30 cellular contexts compared by ENCODE assay signal in genomic region chr6:35501784-35502183, GRCh38. TPM values are rescaled to one million over a fixed set of nuclear protein-coding genes. Genes with fewer than 3 reads are reported as not detected.
"Had no signal": no experiment of that assay in that cellular context is flagged by ENCODE, and none has a peak within 500 bp of the region (broad histone marks: within the 10 kb centered on the region; RNA-seq: fewer than 3 reads in every experiment).

No MANE protein-coding gene starts in this region.

- H3K36me3 ChIP-seq: colonic mucosa, gastrocnemius medialis, heart left ventricle, left lung, neutrophil, prostate gland, right atrium auricular region, sigmoid colon, tibial artery had no signal

- H3K9me3 ChIP-seq: colonic mucosa, gastrocnemius medialis, heart left ventricle, left lung, neutrophil, prostate gland, right atrium auricular region, sigmoid colon, testis, tibial artery had no signal

- H3K27ac ChIP-seq: colonic mucosa, epithelial cell of prostate, left lung, neutrophil, parathyroid adenoma, prostate gland, right atrium auricular region, sigmoid colon, testis, tibial artery had no signal

- H3K27me3 ChIP-seq: gastrocnemius medialis, right atrium auricular region, testis had no signal

- H3K4me3 Mint-ChIP-seq: dendritic cell treated with granulocyte-macrophage colony-stimulating factor and Interleukin-4, amounts not matched to agents 40 ng/mL and 50 ng/mL, for 4 days; endodermal cell; naive thymus-derived CD8-positive, alpha-beta T cell; stimulated activated memory B cell treated with anti-CD40 and anti-IgM and Interleukin-4, amounts not matched to agents 10 μg/mL and 1 μg/mL and 100 μg/mL, for 72 hours had no signal

- H3K4me3 ChIP-seq: colonic mucosa, gastrocnemius medialis, heart left ventricle, left lung, prostate gland, right atrium auricular region, sigmoid colon, testis, tibial artery had no signal

- H3K27ac Mint-ChIP-seq: dendritic cell treated with granulocyte-macrophage colony-stimulating factor and Interleukin-4, amounts not matched to agents 40 ng/mL and 50 ng/mL, for 4 days; endodermal cell; naive thymus-derived CD8-positive, alpha-beta T cell; stimulated activated memory B cell treated with anti-CD40 and anti-IgM and Interleukin-4, amounts not matched to agents 10 μg/mL and 1 μg/mL and 100 μg/mL, for 72 hours; type B pancreatic cell had no signal

- DNase-seq: colonic mucosa; effector CD8-positive, alpha-beta T cell; endodermal cell; foreskin fibroblast; gastrocnemius medialis; heart left ventricle; hippocampal formation; left cardiac atrium; mesendoderm; naive thymus-derived CD8-positive, alpha-beta T cell; sigmoid colon; stimulated activated CD4-positive, alpha-beta T cell treated with anti-CD3 and anti-CD28 coated beads, Interleukin-2, amount 100 ng/mL, for 24 hours; stimulated activated CD4-positive, alpha-beta T cell treated with anti-CD3 and anti-CD28 coated beads, Interleukin-4, amount 100 ng/mL, for 4 hours; stimulated activated naive CD8-positive, alpha-beta T cell treated with anti-CD3 and anti-CD28 coated beads, Interleukin-15, Interleukin-2, amounts not matched to agents 100 U/mL and 50 U/mL, for 24 hours; substantia nigra; testis; tibial artery had no signal

- H3K4me1 ChIP-seq: prostate gland had no signal

- H3K36me3 Mint-ChIP-seq: naive thymus-derived CD8-positive, alpha-beta T cell; stimulated activated memory B cell treated with anti-CD40 and anti-IgM and Interleukin-4, amounts not matched to agents 10 μg/mL and 1 μg/mL and 100 μg/mL, for 72 hours; type B pancreatic cell had no signal

- H3K9ac ChIP-seq: parathyroid adenoma had no signal

- H2AFZ ChIP-seq: parathyroid adenoma had no signal

- H3K9me3 Mint-ChIP-seq: dendritic cell treated with granulocyte-macrophage colony-stimulating factor and Interleukin-4, amounts not matched to agents 40 ng/mL and 50 ng/mL, for 4 days; endodermal cell; stimulated activated memory B cell treated with anti-CD40 and anti-IgM and Interleukin-4, amounts not matched to agents 10 μg/mL and 1 μg/mL and 100 μg/mL, for 72 hours; type B pancreatic cell had no signal

- ATAC-seq: esophagus mucosa; gastrocnemius medialis; heart left ventricle; left cardiac atrium; left lung; naive thymus-derived CD8-positive, alpha-beta T cell; stimulated activated memory B cell treated with anti-CD40 and anti-IgM and Interleukin-4, amounts not matched to agents 10 μg/mL and 1 μg/mL and 100 μg/mL, for 72 hours; stimulated activated naive CD8-positive, alpha-beta T cell treated with anti-CD3 and anti-CD28 coated beads, Interleukin-15, Interleukin-2, amounts not matched to agents 100 U/mL and 50 U/mL, for 24 hours had no signal

RNA-seq across cellular contexts. Expression of gene TULP1, which starts 10.9 kb away (rescaled TPM):
- total RNA-seq: colonic mucosa; esophagus mucosa; gastrocnemius medialis; heart left ventricle; kidney epithelial cell; left lung; lung microvascular endothelial cell; naive thymus-derived CD8-positive, alpha-beta T cell; right atrium auricular region; sigmoid colon had no signal
- polyA plus RNA-seq: naive thymus-derived CD8-positive, alpha-beta T cell; neural cell; sigmoid colon had no signal
